In genomic region chr20:16271450-16271849, GRCh38 we compare ENCODE assay signal across 25 cellular contexts.
"Had no signal": no experiment of that assay in that cellular context is flagged by ENCODE, and none has a peak within 500 bp of the region (broad histone marks: within the 10 kb centered on the region; RNA-seq: fewer than 3 reads in every experiment).

No MANE protein-coding gene starts in this region.

- H3K27ac ChIP-seq: brain microvascular endothelial cell, heart left ventricle, parathyroid adenoma, psoas muscle, right atrium auricular region, spleen, suprapubic skin, tibial artery had no signal

- H3K4me1 ChIP-seq: heart left ventricle, psoas muscle, right atrium auricular region, suprapubic skin, tibial artery had no signal

- DNase-seq: activated CD4-positive, alpha-beta T cell treated with anti-CD3 and anti-CD28 coated beads for 4 hours; activated CD4-positive, alpha-beta T cell treated with anti-CD3 and anti-CD28 coated beads, Interleukin-2, amount 50 U/mL, for 4 hours; activated effector memory CD4-positive, alpha-beta T cell treated with Interleukin-2 at 50 U/mL for 16 hours; activated naive CD4-positive, alpha-beta T cell treated with anti-CD3 and anti-CD28 coated beads for 36 hours; activated naive CD8-positive, alpha-beta T cell treated with anti-CD3 and anti-CD28 coated beads, Interleukin-2, amount 10 ng/mL, durations not matched to agents 7 days and 5 days; amniotic stem cell; brain microvascular endothelial cell; caudate nucleus; cortex of kidney; effector memory CD8-positive, alpha-beta T cell; foreskin fibroblast; heart left ventricle; mammary epithelial cell; naive B cell; occipital lobe; psoas muscle; spleen; stimulated activated naive CD4-positive, alpha-beta T cell; T-cell; tibial artery had no signal

- H2AFZ ChIP-seq: parathyroid adenoma had no signal

- H3K9ac ChIP-seq: parathyroid adenoma had no signal

- FAIRE-seq: astrocyte had no signal

- H3K27me3 ChIP-seq: brain microvascular endothelial cell, heart left ventricle, right atrium auricular region, spleen, suprapubic skin, tibial artery had no signal

- ATAC-seq: effector memory CD8-positive, alpha-beta T cell; esophagus mucosa; heart left ventricle; psoas muscle; T-cell had no signal

- H3K9me3 ChIP-seq: psoas muscle, right atrium auricular region had no signal

- H3K36me3 ChIP-seq: brain microvascular endothelial cell had no signal

- H3K79me2 ChIP-seq: parathyroid adenoma had no signal

- H3K4me3 ChIP-seq: heart left ventricle, psoas muscle, right atrium auricular region, spleen, suprapubic skin, tibial artery had no signal
